8 cellular contexts compared by ENCODE assay signal in the genomic region with DNA sequence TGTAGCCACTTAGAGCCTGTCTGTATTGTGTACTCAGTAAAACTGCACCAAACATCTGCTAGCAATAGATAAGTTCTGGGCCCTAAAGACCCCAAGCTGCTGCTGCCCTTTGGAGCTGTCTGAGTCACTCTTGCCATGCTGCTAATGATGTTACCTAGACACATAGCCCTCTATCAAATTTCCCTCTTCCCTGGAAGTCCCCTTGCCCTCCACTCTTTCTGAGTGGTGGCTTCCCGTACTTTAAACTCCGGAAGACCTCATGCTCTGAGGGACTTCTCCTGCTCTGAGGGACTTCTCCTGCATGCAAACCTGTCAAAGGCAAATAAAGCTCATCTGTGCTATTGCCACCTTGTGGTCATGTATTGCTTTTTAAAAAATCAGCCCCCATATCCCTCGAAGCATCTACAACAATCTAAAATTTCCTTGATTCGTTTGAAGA. TPM values are rescaled to one million over a fixed set of nuclear protein-coding genes. Genes with fewer than 3 reads are reported as not detected.
DNase-seq lines count a peak whose midpoint lies in the region; ATAC-seq and TF ChIP-seq lines count a peak whose summit lies in the region.

No MANE protein-coding gene starts in this region.

- no peak for TF ChIP-seq POLR2A in spleen (IDR thresholded peaks at IDR 0.05)

- WGBS in spleen, 5 donors = 60 to 78% (median 65%) methylated on average over 4 of the region's 4 CpGs

- H3K27me3 Mint-ChIP-seq in glutamatergic neuron (ENCODE audit: unreplicated experiment) (no peaks in the 10 kb centered on the region), mesothelial cell of epicardium (ENCODE audit: low read depth) (no peaks in the 10 kb centered on the region)
- H3K27me3 Mint-ChIP-seq in activated CD4-positive, alpha-beta memory T cell treated with anti-CD3 and anti-CD28 coated beads, Interleukin-2, amount 10 ng/mL, durations not matched to agents 7 days and 5 days = peaks cover 2% of the 10 kb centered on the region

- no peak overlapping the region for H3K27ac ChIP-seq in spleen

- H3K9me3 ChIP-seq in spleen = no peaks in the 10 kb centered on the region

- H3K27ac Mint-ChIP-seq in glutamatergic neuron (ENCODE audit: unreplicated experiment) (no peak overlapping the region), mesothelial cell of epicardium (no peak overlapping the region)
- no peak overlapping the region for H3K27ac Mint-ChIP-seq in activated CD4-positive, alpha-beta memory T cell treated with anti-CD3 and anti-CD28 coated beads, Interleukin-2, amount 10 ng/mL, durations not matched to agents 7 days and 5 days

- H3K4me1 Mint-ChIP-seq in glutamatergic neuron (ENCODE audit: low read depth, unreplicated experiment) (no peaks in the 10 kb centered on the region), mesothelial cell of epicardium (no peaks in the 10 kb centered on the region)
- H3K4me1 Mint-ChIP-seq in activated CD4-positive, alpha-beta memory T cell treated with anti-CD3 and anti-CD28 coated beads, Interleukin-2, amount 10 ng/mL, durations not matched to agents 7 days and 5 days = no peaks in the 10 kb centered on the region

- H3K36me3 Mint-ChIP-seq in glutamatergic neuron (ENCODE audit: unreplicated experiment) = peaks cover 9% of the 10 kb centered on the region
- no peaks in the 10 kb centered on the region for H3K36me3 Mint-ChIP-seq in activated CD4-positive, alpha-beta memory T cell treated with anti-CD3 and anti-CD28 coated beads, Interleukin-2, amount 10 ng/mL, durations not matched to agents 7 days and 5 days (ENCODE audit: low read depth)
- no peaks in the 10 kb centered on the region for H3K36me3 Mint-ChIP-seq in mesothelial cell of epicardium

- H3K4me3 Mint-ChIP-seq in glutamatergic neuron (ENCODE audit: unreplicated experiment) (no peak overlapping the region), mesothelial cell of epicardium (no peak overlapping the region)
- H3K4me3 Mint-ChIP-seq in activated CD4-positive, alpha-beta memory T cell treated with anti-CD3 and anti-CD28 coated beads, Interleukin-2, amount 10 ng/mL, durations not matched to agents 7 days and 5 days = no peak overlapping the region

- peaks cover 2% of the 10 kb centered on the region for H3K9me3 Mint-ChIP-seq in glutamatergic neuron (ENCODE audit: unreplicated experiment)
- H3K9me3 Mint-ChIP-seq in activated CD4-positive, alpha-beta memory T cell treated with anti-CD3 and anti-CD28 coated beads, Interleukin-2, amount 10 ng/mL, durations not matched to agents 7 days and 5 days = no peaks in the 10 kb centered on the region
- peaks cover 12% of the 10 kb centered on the region for H3K9me3 Mint-ChIP-seq in mesothelial cell of epicardium

- TF ChIP-seq CTCF in glutamatergic neuron (IDR thresholded peaks at IDR 0.05; ENCODE audit: partially characterized antibody, unreplicated experiment) (peak; percentile 47), spleen (IDR thresholded peaks at IDR 0.05 in 8 of 11, conservative IDR thresholded peaks at IDR 0.05 in 3 of 11) (peak in 3 of 11 experiments; percentile 9 to 37 (median 10)), mesothelial cell of epicardium (IDR thresholded peaks at IDR 0.05; ENCODE audit: unreplicated experiment) (no peak)

- H3K4me3 ChIP-seq in spleen = no peak overlapping the region

- CTCF ChIA-PET in activated CD4-positive, alpha-beta memory T cell treated with anti-CD3 and anti-CD28 coated beads, Interleukin-2, amount 10 ng/mL, durations not matched to agents 7 days and 5 days (lab: Charles Lee) = interaction anchor here (0.6 to 1.3 kb wide), 6 partner anchors 8 to 754 kb away, joined by 3 read pairs; no protein-coding TSS in a partner anchor

- H3K4me1 ChIP-seq in spleen = no peaks in the 10 kb centered on the region

- POLR2A ChIA-PET in activated CD4-positive, alpha-beta memory T cell treated with anti-CD3 and anti-CD28 coated beads, Interleukin-2, amount 10 ng/mL, durations not matched to agents 7 days and 5 days (lab: Charles Lee) = no interaction called here

- H3K27me3 ChIP-seq in spleen (replicated peaks in 1 of 7) = no peaks in the 10 kb centered on the region

- DNase-seq in DMS53 (lab: John Stamatoyannopoulos, UW) = peak; percentile 75
- DNase-seq in OCI-M2 (lab: John Stamatoyannopoulos, UW; ENCODE audit: unreplicated experiment) = peak; percentile 8
- DNase-seq in glutamatergic neuron = no peak
- no peak for DNase-seq in activated CD4-positive, alpha-beta memory T cell treated with anti-CD3 and anti-CD28 coated beads, Interleukin-2, amount 10 ng/mL, durations not matched to agents 7 days and 5 days
- no peak for DNase-seq in spleen
- DNase-seq in mesothelial cell of epicardium (ENCODE audit: low spot score in 2 of 2, unreplicated experiment in 2 of 2) = no peak

- ATAC-seq in GM19372 (IDR thresholded peaks at IDR 0.05; ENCODE audit: low read depth, unreplicated experiment) (peak; percentile 76), HG03159 (IDR thresholded peaks at IDR 0.05; ENCODE audit: unreplicated experiment) (peak; percentile 48)

- intact Hi-C loops in spleen (cut with DNase I; ENCODE audit: low total_unique reads) = no loop called here

- H3K36me3 ChIP-seq in spleen = no peaks in the 10 kb centered on the region

RNA-seq across cellular contexts. Expression of a gene that starts 34.0 kb away (rescaled TPM):
- total RNA-seq in glutamatergic neuron (ENCODE audit: unreplicated experiment) (51.0 TPM), spleen (10 to 100 TPM; 28.5 to 49.5 (median 36.0) TPM), mesothelial cell of epicardium (50.0 to 51.5 TPM (median 50.2 TPM) in 3 replicates)
- 10 to 100 TPM; 56.6 to 58.8 TPM for total RNA-seq in activated CD4-positive, alpha-beta memory T cell treated with anti-CD3 and anti-CD28 coated beads, Interleukin-2, amount 10 ng/mL, durations not matched to agents 7 days and 5 days
- polyA plus RNA-seq in spleen = 10 to 100 TPM; 24.4 to 34.1 (median 31.2) TPM

RNA-seq across cellular contexts. Expression of a gene that starts 46.6 kb away (rescaled TPM):
- not detected for total RNA-seq in glutamatergic neuron (ENCODE audit: unreplicated experiment)
- total RNA-seq in activated CD4-positive, alpha-beta memory T cell treated with anti-CD3 and anti-CD28 coated beads, Interleukin-2, amount 10 ng/mL, durations not matched to agents 7 days and 5 days = not detected
- 10 to 100 TPM; 10.3 to 25.1 (median 15.8) TPM for total RNA-seq in spleen
- 10 to 100 TPM; 11.2 to 14.9 (median 12.1) TPM for polyA plus RNA-seq in spleen
- not detected in 3 replicates for total RNA-seq in mesothelial cell of epicardium

Comparison
In these comparisons a context has a peak if more than half of its experiments do, and no peak if none do; other contexts are left out.
1. DNase-seq: peak in DMS53 (single experiment) and OCI-M2 (single experiment); none in glutamatergic neuron (single experiment), activated CD4-positive, alpha-beta memory T cell treated with anti-CD3 and anti-CD28 coated beads, Interleukin-2, amount 10 ng/mL, durations not matched to agents 7 days and 5 days (single experiment), spleen (single experiment) and mesothelial cell of epicardium (0 of 2).
2. RNA of a gene that starts 46.6 kb away (total RNA-seq): 10.3 to 25.1 TPM in spleen; not detected in activated CD4-positive, alpha-beta memory T cell treated with anti-CD3 and anti-CD28 coated beads, Interleukin-2, amount 10 ng/mL, durations not matched to agents 7 days and 5 days, not detected in glutamatergic neuron (single experiment) and not detected in mesothelial cell of epicardium; every median in the first group is over 10 times any median in the second.